Comparison of ENCODE assay signal across 5 cellular contexts in genomic region chr6:9200712-9201111, GRCh38.
"Had no signal": no experiment of that assay in that cellular context is flagged by ENCODE, and none has a peak within 500 bp of the region (broad histone marks: within the 10 kb centered on the region; RNA-seq: fewer than 3 reads in every experiment).

No MANE protein-coding gene starts in this region.

- H3K4me3 ChIP-seq: GM23248, K562 had no signal

- H3K9ac ChIP-seq: GM23248 had no signal

- ATAC-seq: K562 had no signal

- DNase-seq: GM23248, HCEC 1CT, IMR-90, KG1 had no signal

- H3K27ac ChIP-seq: GM23248 had no signal
